In the genomic region with DNA sequence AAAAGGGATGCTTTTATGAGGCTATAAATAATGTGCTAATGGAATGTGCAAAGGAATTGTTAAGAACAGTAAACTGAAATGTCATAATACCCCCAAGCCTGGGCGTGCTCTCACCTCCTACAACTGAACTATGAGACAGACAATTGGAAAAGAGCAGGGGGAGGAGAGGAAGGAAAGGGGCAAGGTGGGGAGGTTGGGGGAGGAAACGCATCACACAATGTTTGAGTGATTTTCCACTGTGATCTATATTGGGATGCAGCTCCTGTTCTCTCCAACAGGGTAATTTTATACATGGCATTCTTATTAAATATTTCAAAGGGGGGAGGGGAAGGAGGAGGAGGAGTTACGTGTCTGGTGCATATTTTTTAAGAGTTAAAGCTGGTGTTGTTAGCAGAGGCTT, we compare ENCODE assay signal across 23 cellular contexts.
"Had no signal": no experiment of that assay in that cellular context is flagged by ENCODE, and none has a peak within 500 bp of the region (broad histone marks: within the 10 kb centered on the region; RNA-seq: fewer than 3 reads in every experiment).

No MANE protein-coding gene starts in this region.

- H3K36me3 Mint-ChIP-seq: activated naive CD8-positive, alpha-beta T cell treated with anti-CD3 and anti-CD28 coated beads for 36 hours; memory B cell; stimulated activated memory B cell treated with anti-CD40 and anti-IgM and Interleukin-4, amounts not matched to agents 10 μg/mL and 1 μg/mL and 100 μg/mL, for 72 hours had no signal

- H3K4me3 Mint-ChIP-seq: activated B cell treated with CpG ODN at 0.5 μM for 24 hours; activated CD4-positive, alpha-beta T cell treated with anti-CD3 and anti-CD28 coated beads for 36 hours; activated naive CD8-positive, alpha-beta T cell treated with anti-CD3 and anti-CD28 coated beads for 36 hours; activated T-cell treated with anti-CD3 and anti-CD28 coated beads, Interleukin-2, amount 50 U/mL, for 4 hours; memory B cell; stimulated activated memory B cell treated with anti-CD40 and anti-IgM and Interleukin-4, amounts not matched to agents 10 μg/mL and 1 μg/mL and 100 μg/mL, for 72 hours had no signal

- H3K27ac Mint-ChIP-seq: activated B cell treated with CpG ODN at 0.5 μM for 24 hours; activated CD4-positive, alpha-beta T cell treated with anti-CD3 and anti-CD28 coated beads for 36 hours; activated naive CD8-positive, alpha-beta T cell treated with anti-CD3 and anti-CD28 coated beads for 36 hours; memory B cell; stimulated activated memory B cell treated with anti-CD40 and anti-IgM and Interleukin-4, amounts not matched to agents 10 μg/mL and 1 μg/mL and 100 μg/mL, for 72 hours had no signal

- H3K4me1 ChIP-seq: transverse colon, uterus had no signal

- H3K9me3 Mint-ChIP-seq: activated B cell treated with CpG ODN at 0.5 μM for 24 hours; activated naive CD8-positive, alpha-beta T cell treated with anti-CD3 and anti-CD28 coated beads for 36 hours; stimulated activated memory B cell treated with anti-CD40 and anti-IgM and Interleukin-4, amounts not matched to agents 10 μg/mL and 1 μg/mL and 100 μg/mL, for 72 hours had no signal

- ATAC-seq: activated CD4-positive, alpha-beta T cell treated with anti-CD3 and anti-CD28 coated beads for 36 hours; activated T-cell treated with anti-CD3 and anti-CD28 coated beads, Interleukin-2, amount 50 U/mL, for 4 hours; left cardiac atrium; mucosa of descending colon; sciatic nerve; stimulated activated memory B cell treated with anti-CD40 and anti-IgM and Interleukin-4, amounts not matched to agents 10 μg/mL and 1 μg/mL and 100 μg/mL, for 72 hours had no signal

- H3K27me3 ChIP-seq: transverse colon, uterus had no signal

- DNase-seq: activated B cell treated with CpG ODN at 0.5 μM for 24 hours; activated CD4-positive, alpha-beta T cell treated with anti-CD3 and anti-CD28 coated beads for 36 hours; activated CD4-positive, alpha-beta T cell treated with anti-CD3 and anti-CD28 coated beads, Interleukin-2, amount 50 U/mL, for 4 hours; activated CD8-positive, alpha-beta memory T cell treated with anti-CD3 and anti-CD28 coated beads for 24 hours; activated CD8-positive, alpha-beta memory T cell treated with anti-CD3 and anti-CD28 coated beads, Interleukin-2, amount 50 U/mL, for 4 hours; activated naive CD4-positive, alpha-beta T cell treated with Interleukin-2 at 50 U/mL for 16 hours; activated naive CD8-positive, alpha-beta T cell treated with anti-CD3 and anti-CD28 coated beads for 36 hours; activated T-cell treated with anti-CD3 and anti-CD28 coated beads, Interleukin-2, amount 50 U/mL, for 4 hours; cerebellar nuclear complex; foreskin fibroblast; hippocampal formation; left cardiac atrium; mucosa of descending colon; posterior cingulate gyrus; small intestine; stimulated activated CD4-positive, alpha-beta T cell treated with anti-CD3 and anti-CD28 coated beads, Interleukin-15, amount 100 ng/mL, for 24 hours; T-helper 9 cell; transverse colon; uterus had no signal

- H3K4me1 Mint-ChIP-seq: activated B cell treated with CpG ODN at 0.5 μM for 24 hours; activated CD4-positive, alpha-beta T cell treated with anti-CD3 and anti-CD28 coated beads for 36 hours; activated naive CD8-positive, alpha-beta T cell treated with anti-CD3 and anti-CD28 coated beads for 36 hours; memory B cell; stimulated activated memory B cell treated with anti-CD40 and anti-IgM and Interleukin-4, amounts not matched to agents 10 μg/mL and 1 μg/mL and 100 μg/mL, for 72 hours had no signal

- H3K27me3 Mint-ChIP-seq: activated B cell treated with CpG ODN at 0.5 μM for 24 hours; activated CD4-positive, alpha-beta T cell treated with anti-CD3 and anti-CD28 coated beads for 36 hours; activated naive CD8-positive, alpha-beta T cell treated with anti-CD3 and anti-CD28 coated beads for 36 hours; memory B cell; stimulated activated memory B cell treated with anti-CD40 and anti-IgM and Interleukin-4, amounts not matched to agents 10 μg/mL and 1 μg/mL and 100 μg/mL, for 72 hours had no signal

- H3K27ac ChIP-seq: coronary artery, transverse colon, uterus had no signal
